In the genomic region with DNA sequence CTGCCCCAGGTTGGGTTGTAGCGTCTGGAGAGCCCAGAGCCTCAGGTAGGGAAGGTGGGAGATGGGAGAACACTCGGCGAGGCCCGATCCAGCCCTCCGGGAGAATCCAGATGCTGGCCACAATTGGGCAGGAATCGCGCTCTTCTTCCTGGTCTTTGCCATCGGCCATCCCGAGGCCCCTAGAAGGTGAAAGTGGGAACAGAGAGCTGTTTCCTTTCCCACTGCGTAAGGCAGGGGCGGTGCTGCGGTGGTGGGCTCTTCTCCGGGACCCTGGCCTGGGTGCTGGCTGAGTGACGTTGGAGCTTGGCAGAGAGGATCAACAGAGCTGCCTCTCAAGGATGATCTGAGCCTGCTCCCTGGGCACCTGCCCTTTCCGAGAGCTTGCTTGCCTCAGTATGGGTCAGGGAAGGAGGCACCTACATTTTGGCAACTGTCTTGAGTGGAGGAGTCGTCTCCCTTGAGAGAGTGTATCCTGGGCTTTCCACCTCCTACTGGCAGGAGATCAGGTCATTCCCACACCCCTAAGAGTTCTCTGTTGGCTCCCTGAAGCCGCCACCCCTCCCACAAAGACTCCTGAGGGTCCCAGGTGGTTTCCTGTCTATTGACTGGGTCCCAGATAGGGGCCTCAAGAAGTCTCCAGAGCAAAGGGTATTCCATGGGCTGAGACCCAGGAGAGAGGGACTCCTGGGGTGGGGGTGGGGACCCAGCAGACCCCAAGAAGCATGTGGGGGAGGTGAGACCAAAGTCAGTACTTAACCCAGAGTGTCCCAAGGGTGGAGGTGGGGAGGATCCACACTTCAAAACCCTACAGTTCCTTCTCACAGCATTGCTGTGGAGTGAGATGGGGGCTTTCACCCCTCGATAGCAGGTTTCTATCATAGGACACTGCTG, we compare ENCODE assay signal across 8 cellular contexts. TPM values are rescaled to one million over a fixed set of nuclear protein-coding genes. Genes with fewer than 3 reads are reported as not detected.
DNase-seq lines count a peak whose midpoint lies in the region; TF ChIP-seq lines count a peak whose summit lies in the region.

No MANE protein-coding gene starts in this region.

- peaks cover 42% of the 10 kb centered on the region for H3K4me1 Mint-ChIP-seq in activated naive CD4-positive, alpha-beta T cell treated with anti-CD3 and anti-CD28 coated beads for 36 hours (ENCODE audit: low read depth)

- no peak for DNase-seq in activated naive CD4-positive, alpha-beta T cell treated with anti-CD3 and anti-CD28 coated beads for 36 hours
- DNase-seq in activated naive CD4-positive, alpha-beta T cell treated with anti-CD3 and anti-CD28 coated beads, Interleukin-2, amount 50 U/mL, for 16 hours, result no peak
- peak; percentile 24 for DNase-seq in amniotic epithelial cell (ENCODE audit: low read depth)
- DNase-seq in tibial nerve (ENCODE audit: low spot score in 2 of 2), result peak in 1 of 2 donors; percentile 15
- no peak for DNase-seq in HT-29 (ENCODE audit: low spot score)
- no peak for DNase-seq in AML-193 (lab: John Stamatoyannopoulos, UW)
- no peak for DNase-seq in iPS-NIHi11 (ENCODE audit: low spot score)

- H3K36me3 ChIP-seq in liver (ENCODE audit: control insufficient read depth in 4 of 4, insufficient read depth in 3 of 4, low read depth in 1 of 4, low read length in 3 of 4) (peaks cover 0 to 11% (median 2%) of the 10 kb centered on the region in 4 donors), tibial nerve (peaks cover 0 to 29% (median 9%) of the 10 kb centered on the region in 3 donors)

- H3K4me3 Mint-ChIP-seq in activated naive CD4-positive, alpha-beta T cell treated with anti-CD3 and anti-CD28 coated beads for 36 hours, result peak overlapping the region; percentile 87

- TF ChIP-seq CTCF in liver (IDR thresholded peaks at IDR 0.05; ENCODE audit: low read depth, low read length, missing input control) (no peak), tibial nerve (IDR thresholded peaks at IDR 0.05) (no peak)

- no peaks in the 10 kb centered on the region for H3K9me3 Mint-ChIP-seq in activated naive CD4-positive, alpha-beta T cell treated with anti-CD3 and anti-CD28 coated beads for 36 hours

- peak overlapping the region; percentile 63 to 76 for H3K9ac ChIP-seq in liver (ENCODE audit: low read depth in 1 of 2, low read length in 2 of 2)

- TF ChIP-seq POLR2A in tibial nerve (IDR thresholded peaks at IDR 0.05), result no peak

- peaks cover 6% of the 10 kb centered on the region for H3K36me3 Mint-ChIP-seq in activated naive CD4-positive, alpha-beta T cell treated with anti-CD3 and anti-CD28 coated beads for 36 hours (ENCODE audit: low read depth)

- TF ChIP-seq RAD21 in liver (IDR thresholded peaks at IDR 0.05), result no peak

- H3K4me1 ChIP-seq in liver (ENCODE audit: control insufficient read depth in 4 of 4, insufficient read depth in 4 of 4, low read length in 3 of 4), result peaks cover 5 to 45% (median 26%) of the 10 kb centered on the region in 4 donors
- peaks cover 0 to 81% (median 33%) of the 10 kb centered on the region in 4 donors for H3K4me1 ChIP-seq in tibial nerve

- TF ChIP-seq EP300 in tibial nerve (IDR thresholded peaks at IDR 0.05), result no peak

- intact Hi-C loops in activated naive CD4-positive, alpha-beta T cell treated with anti-CD3 and anti-CD28 coated beads for 36 hours (cut with micrococcal nuclease), result loop anchor here (2.0 to 10.0 kb wide), 8 partner anchors 132 to 661 kb away; partner anchors contain the start of genes ARID3B, COMMD4, COX5A and IMP3

- CTCF ChIA-PET in activated naive CD4-positive, alpha-beta T cell treated with anti-CD3 and anti-CD28 coated beads for 36 hours (lab: Charles Lee), result interaction anchor here (0.7 to 3.9 kb wide), 9 partner anchors 19 to 246 kb away, joined by 3 to 38 read pairs (median 5); partner anchors contain the start of genes PPCDC and RPP25

- H3K27me3 Mint-ChIP-seq in activated naive CD4-positive, alpha-beta T cell treated with anti-CD3 and anti-CD28 coated beads for 36 hours (ENCODE audit: low read depth), result no peaks in the 10 kb centered on the region

- H3K27ac ChIP-seq in liver (ENCODE audit: low read depth in 1 of 2, low read length in 2 of 2) (peak overlapping the region; percentile 66 to 88), tibial nerve (peak overlapping the region; percentile 90 to 99 (median 98))

- H3K27me3 ChIP-seq in liver (ENCODE audit: control insufficient read depth in 4 of 4, insufficient read depth in 4 of 4, low read length in 3 of 4), result no peaks in the 10 kb centered on the region
- H3K27me3 ChIP-seq in tibial nerve, result no peaks in the 10 kb centered on the region

- 49% methylated on average over 18 of the region's 18 CpGs for WGBS in liver
- 10 to 13% methylated on average over 10 to 13 of the region's 18 CpGs for WGBS in tibial nerve, 2 donors

- no peaks in the 10 kb centered on the region for H3K9me3 ChIP-seq in liver (ENCODE audit: control insufficient read depth in 4 of 4, low read length in 3 of 4)
- H3K9me3 ChIP-seq in tibial nerve, result no peaks in the 10 kb centered on the region

- H3K27ac Mint-ChIP-seq in activated naive CD4-positive, alpha-beta T cell treated with anti-CD3 and anti-CD28 coated beads for 36 hours, result peak overlapping the region; percentile 83

- peak overlapping the region; percentile 74 to 81 (median 77) for H3K4me3 ChIP-seq in liver (ENCODE audit: low read depth in 1 of 3, low read length in 3 of 3)
- H3K4me3 ChIP-seq in tibial nerve, result peak overlapping the region; percentile 84 to 98 (median 94)

TF ChIP-seq in liver, 16 proteins besides CTCF, POLR2A, EP300 and RAD21:
- TF ChIP-seq ZBTB33 (IDR thresholded peaks at IDR 0.05) (no peak), TAF1 (conservative IDR thresholded peaks at IDR 0.05) (no peak), HNF4A (conservative IDR thresholded peaks at IDR 0.05) (no peak), RXRA (IDR thresholded peaks at IDR 0.05) (no peak), GABPA (IDR thresholded peaks at IDR 0.05 in 1 of 2, conservative IDR thresholded peaks at IDR 0.05 in 1 of 2) (no peak), JUND (IDR thresholded peaks at IDR 0.05) (no peak), FOXA2 (IDR thresholded peaks at IDR 0.05) (no peak), REST (IDR thresholded peaks at IDR 0.05) (no peak), YY1 (IDR thresholded peaks at IDR 0.05) (no peak), FOXA1 (IDR thresholded peaks at IDR 0.05) (no peak)

RNA-seq across cellular contexts. Expression of gene C15orf39, which starts 1.6 kb away (rescaled TPM):
- total RNA-seq in activated naive CD4-positive, alpha-beta T cell treated with anti-CD3 and anti-CD28 coated beads for 36 hours, result 1 to 10 TPM; 7.4 to 8.7 TPM
- 1 to 10 TPM; 2.3 to 4.0 TPM for total RNA-seq in liver
- 1 to 10 TPM; 1.2 to 3.7 TPM for polyA plus RNA-seq in liver
- total RNA-seq in tibial nerve, result 10 to 100 TPM; 13.8 to 20.1 (median 17.2) TPM
- 59.0 and 76.6 TPM in 2 replicates for total RNA-seq in HT-29 (2014; rRNA removed; shearing (Covaris generic))

RNA-seq across cellular contexts. Expression of gene GOLGA6C, which starts 54.9 kb away (rescaled TPM):
- total RNA-seq in activated naive CD4-positive, alpha-beta T cell treated with anti-CD3 and anti-CD28 coated beads for 36 hours, result under 1 TPM in 1 of 2 experiments, not detected in 1; 0.10 TPM
- total RNA-seq in liver, result under 1 TPM in 1 of 2 donors, not detected in 1; 0.08 TPM
- polyA plus RNA-seq in liver, result not detected
- total RNA-seq in tibial nerve, result 1 to 10 TPM in 1 of 4 donors, under 1 TPM in 1, not detected in 2; 0.63 to 1.5 TPM
- not detected in 2 replicates for total RNA-seq in HT-29 (2014; rRNA removed; shearing (Covaris generic))
